In genomic region chr18:50009772-50010171, GRCh38 we compare ENCODE assay signal across 7 cellular contexts.
A peak's percentile ranks its signal among the peaks of the same experiment; 100 is the strongest.
DNase-seq lines count a peak whose midpoint lies in the region; ATAC-seq and TF ChIP-seq lines count a peak whose summit lies in the region.

No MANE protein-coding gene starts in this region.

- no peak overlapping the region for H3K27ac Mint-ChIP-seq in stimulated activated naive B cell treated with anti-CD40 and anti-IgM and Interleukin-4, amounts not matched to agents 10 μg/mL and 1 μg/mL and 100 μg/mL, for 72 hours

- peak; percentile 91 for ATAC-seq in HG02588 (IDR thresholded peaks at IDR 0.05; ENCODE audit: unreplicated experiment)
- ATAC-seq in stimulated activated naive B cell treated with anti-CD40 and anti-IgM and Interleukin-4, amounts not matched to agents 10 μg/mL and 1 μg/mL and 100 μg/mL, for 72 hours (replicated peaks) = peak; percentile 93 to 95

- TF ChIP-seq RAD21 in liver (IDR thresholded peaks at IDR 0.05) = peak; percentile 81 to 94

- TF ChIP-seq CTCF in GM12874 (IDR thresholded peaks at IDR 0.05; ENCODE audit: insufficient read depth, low read depth, low read length) (peak; percentile 73), liver (IDR thresholded peaks at IDR 0.05; ENCODE audit: low read depth, low read length, missing input control) (peak; percentile 74)

- no peaks in the 10 kb centered on the region for H3K4me1 ChIP-seq in liver (ENCODE audit: control insufficient read depth in 4 of 4, insufficient read depth in 4 of 4, low read length in 3 of 4)

- no peak overlapping the region for H3K9ac ChIP-seq in liver (ENCODE audit: low read depth in 1 of 2, low read length in 2 of 2)

- H3K27ac ChIP-seq in liver (ENCODE audit: low read depth in 1 of 2, low read length in 2 of 2) = no peak overlapping the region

- H3K9me3 ChIP-seq in liver (ENCODE audit: control insufficient read depth in 4 of 4, low read length in 3 of 4) = no peaks in the 10 kb centered on the region

- no peaks in the 10 kb centered on the region for H3K27me3 ChIP-seq in liver (ENCODE audit: control insufficient read depth in 4 of 4, insufficient read depth in 4 of 4, low read length in 3 of 4)

- H3K27me3 Mint-ChIP-seq in stimulated activated naive B cell treated with anti-CD40 and anti-IgM and Interleukin-4, amounts not matched to agents 10 μg/mL and 1 μg/mL and 100 μg/mL, for 72 hours = peaks cover 20 to 22% of the 10 kb centered on the region in 2 donors

- H3K4me3 ChIP-seq in liver (ENCODE audit: low read depth in 1 of 3, low read length in 3 of 3) = no peak overlapping the region

- no peaks in the 10 kb centered on the region for H3K36me3 ChIP-seq in liver (ENCODE audit: control insufficient read depth in 4 of 4, insufficient read depth in 3 of 4, low read depth in 1 of 4, low read length in 3 of 4)

- H3K9me3 Mint-ChIP-seq in stimulated activated naive B cell treated with anti-CD40 and anti-IgM and Interleukin-4, amounts not matched to agents 10 μg/mL and 1 μg/mL and 100 μg/mL, for 72 hours = no peaks in the 10 kb centered on the region

- DNase-seq in NCI-H1436 treated with DMSO at 0.1 percent for 48 hours (lab: John Stamatoyannopoulos, UW) (peak; percentile 1), T-helper 2 cell (peak in 3 of 5 experiments; percentile 4 to 55 (median 10))
- peak; percentile 15 for DNase-seq in central memory CD4-positive, alpha-beta T cell
- peak; percentile 48 for DNase-seq in stimulated activated naive B cell treated with anti-CD40 and anti-IgM and Interleukin-4, amounts not matched to agents 10 μg/mL and 1 μg/mL and 100 μg/mL, for 72 hours

- H3K4me3 Mint-ChIP-seq in stimulated activated naive B cell treated with anti-CD40 and anti-IgM and Interleukin-4, amounts not matched to agents 10 μg/mL and 1 μg/mL and 100 μg/mL, for 72 hours = no peak overlapping the region

- 90% methylated on average over 1 of the region's 1 CpG for WGBS in liver

- H3K36me3 Mint-ChIP-seq in stimulated activated naive B cell treated with anti-CD40 and anti-IgM and Interleukin-4, amounts not matched to agents 10 μg/mL and 1 μg/mL and 100 μg/mL, for 72 hours = no peaks in the 10 kb centered on the region

- peaks cover 7 to 19% of the 10 kb centered on the region in 2 donors for H3K4me1 Mint-ChIP-seq in stimulated activated naive B cell treated with anti-CD40 and anti-IgM and Interleukin-4, amounts not matched to agents 10 μg/mL and 1 μg/mL and 100 μg/mL, for 72 hours

TF ChIP-seq in liver, 16 proteins besides CTCF, POLR2A, EP300 and RAD21:
- no peak for TF ChIP-seq JUND (IDR thresholded peaks at IDR 0.05)
- no peak for TF ChIP-seq NR2F2 (IDR thresholded peaks at IDR 0.05)
- no peak for TF ChIP-seq ATF3 (IDR thresholded peaks at IDR 0.05)
- no peak for TF ChIP-seq ZBTB33 (IDR thresholded peaks at IDR 0.05)
- no peak for TF ChIP-seq RXRA (IDR thresholded peaks at IDR 0.05)
- no peak for TF ChIP-seq FOXA1 (IDR thresholded peaks at IDR 0.05)
- TF ChIP-seq SP1 (IDR thresholded peaks at IDR 0.05) = no peak
- no peak for TF ChIP-seq REST (IDR thresholded peaks at IDR 0.05)
- no peak for TF ChIP-seq EGR1 (IDR thresholded peaks at IDR 0.05; ENCODE audit: low read depth in 2 of 2)
TF ChIP-seq in liver: peak in this region for 0.
